Comparison of ENCODE assay signal across 8 cellular contexts in the genomic region with DNA sequence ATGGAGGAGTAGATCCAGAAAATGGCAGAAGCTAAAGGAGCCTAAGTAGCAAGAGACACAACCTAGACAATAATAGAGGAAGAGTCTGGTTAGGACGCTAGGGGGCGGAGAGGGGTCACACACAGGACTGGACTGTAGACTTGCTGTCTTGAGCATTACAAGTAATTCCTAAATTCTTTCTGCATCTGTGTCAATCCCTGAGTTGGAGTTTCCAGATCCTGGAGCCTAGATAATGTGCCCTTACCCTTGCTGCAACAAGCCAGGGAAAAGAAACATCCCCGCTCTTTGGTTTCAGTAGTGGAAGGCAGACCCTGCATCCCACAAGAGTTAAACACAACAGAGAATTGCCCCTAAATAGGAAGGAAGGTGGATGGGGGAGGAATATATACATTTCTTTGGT. TPM values are rescaled to one million over a fixed set of nuclear protein-coding genes. Genes with fewer than 3 reads are reported as not detected.
DNase-seq lines count a peak whose midpoint lies in the region; ATAC-seq and TF ChIP-seq lines count a peak whose summit lies in the region.

No MANE protein-coding gene starts in this region.

- H3K27me3 ChIP-seq in uterus: no peaks in the 10 kb centered on the region

- intact Hi-C loops in uterus (cut with DNase I; ENCODE audit: low total_unique reads): loop anchor here (10.0 kb wide), 1 partner anchor 255 kb away; no protein-coding TSS in a partner anchor

- no peak for TF ChIP-seq POLR2A in uterus (IDR thresholded peaks at IDR 0.05)

- no peaks in the 10 kb centered on the region for H3K36me3 ChIP-seq in uterus

- ATAC-seq in GM21576 (IDR thresholded peaks at IDR 0.05; ENCODE audit: unreplicated experiment): peak; percentile 96

- peak; percentile 79 for DNase-seq in ELR (ENCODE audit: low read depth)
- DNase-seq in HS-5 (ENCODE audit: low read depth): peak; percentile 30
- DNase-seq in NCI-H82 treated with DMSO at 0.1 percent for 48 hours (lab: John Stamatoyannopoulos, UW; ENCODE audit: unreplicated experiment): peak; percentile 27
- peak; percentile 66 for DNase-seq in activated CD8-positive, alpha-beta memory T cell treated with anti-CD3 and anti-CD28 coated beads, Interleukin-2, amount 50 U/mL, for 48 hours
- peak; percentile 79 for DNase-seq in fibroblast of villous mesenchyme (ENCODE audit: low read depth)
- peak; percentile 40 for DNase-seq in non-pigmented ciliary epithelial cell (ENCODE audit: low read depth)
- DNase-seq in uterus: peak; percentile 37 to 44

- no peak overlapping the region for H3K27ac ChIP-seq in uterus

- TF ChIP-seq CTCF in fibroblast of villous mesenchyme (IDR thresholded peaks at IDR 0.05; ENCODE audit: insufficient read depth, low read depth, low read length) (peak; percentile 92), uterus (IDR thresholded peaks at IDR 0.05) (peak; percentile 12 to 53 (median 49))

- H3K9me3 ChIP-seq in uterus: no peaks in the 10 kb centered on the region

- H3K4me1 ChIP-seq in uterus: no peaks in the 10 kb centered on the region

- H3K4me3 ChIP-seq in fibroblast of villous mesenchyme (ENCODE audit: low read depth, low read length) (no peak overlapping the region), uterus (no peak overlapping the region)

RNA-seq across cellular contexts. Expression of a gene that starts 14.9 kb away (rescaled TPM):
- not detected in 2 replicates for total RNA-seq in fibroblast of villous mesenchyme
- under 1 TPM in 1 of 4 donors, not detected in 3; 0.55 TPM for total RNA-seq in uterus

RNA-seq across cellular contexts. Expression of a gene that starts 20.4 kb away (rescaled TPM):
- under 0.01 TPM in 2 replicates for total RNA-seq in fibroblast of villous mesenchyme
- total RNA-seq in uterus: 1 to 10 TPM in 2 of 4 donors, under 1 TPM in 2; 0.29 to 2.3 (median 1.4) TPM

Comparison
In these comparisons a context has a peak if more than half of its experiments do, and no peak if none do; other contexts are left out.
1. DNase-seq: peak in every context shown above with its lines; median percentile 79 in ELR; 79 in fibroblast of villous mesenchyme; 66 in activated CD8-positive, alpha-beta memory T cell treated with anti-CD3 and anti-CD28 coated beads, Interleukin-2, amount 50 U/mL, for 48 hours; 40 in uterus; 40 in non-pigmented ciliary epithelial cell; 30 in HS-5; 27 in NCI-H82 treated with DMSO at 0.1 percent for 48 hours.